ENCODE assay signal across 19 cellular contexts in genomic region chr2:8154270-8154669, GRCh38.
DNase-seq lines count a peak whose midpoint lies in the region; ATAC-seq and TF ChIP-seq lines count a peak whose summit lies in the region.
"Had no signal": no experiment of that assay in that cellular context is flagged by ENCODE, and none has a peak within 500 bp of the region (broad histone marks: within the 10 kb centered on the region; RNA-seq: fewer than 3 reads in every experiment).

No MANE protein-coding gene starts in this region.

- peaks cover 34% of the 10 kb centered on the region for H3K4me1 Mint-ChIP-seq in activated T-cell treated with anti-CD3 and anti-CD28 coated beads, Interleukin-2, amount 50 U/mL, for 72 hours (ENCODE audit: low read depth)
- peaks cover 41% of the 10 kb centered on the region for H3K4me1 Mint-ChIP-seq in HFFc6 (ENCODE audit: low read depth)
- H3K4me1 Mint-ChIP-seq in activated CD4-positive, alpha-beta memory T cell treated with anti-CD3 and anti-CD28 coated beads, Interleukin-2, amount 10 ng/mL, durations not matched to agents 7 days and 5 days = peaks cover 32% of the 10 kb centered on the region

- H3K27me3 Mint-ChIP-seq in activated T-cell treated with anti-CD3 and anti-CD28 coated beads, Interleukin-2, amount 50 U/mL, for 72 hours (ENCODE audit: low read depth) = no peaks in the 10 kb centered on the region
- H3K27me3 Mint-ChIP-seq in HFFc6 (ENCODE audit: insufficient read depth) = no peaks in the 10 kb centered on the region
- no peaks in the 10 kb centered on the region for H3K27me3 Mint-ChIP-seq in activated CD4-positive, alpha-beta memory T cell treated with anti-CD3 and anti-CD28 coated beads, Interleukin-2, amount 10 ng/mL, durations not matched to agents 7 days and 5 days
- H3K27me3 Mint-ChIP-seq: CD4-positive, alpha-beta T cell had no signal

- H3K4me3 Mint-ChIP-seq in activated T-cell treated with anti-CD3 and anti-CD28 coated beads, Interleukin-2, amount 50 U/mL, for 72 hours = peak overlapping the region; percentile 23 to 33
- no peak overlapping the region for H3K4me3 Mint-ChIP-seq in HFFc6
- no peak overlapping the region for H3K4me3 Mint-ChIP-seq in activated CD4-positive, alpha-beta memory T cell treated with anti-CD3 and anti-CD28 coated beads, Interleukin-2, amount 10 ng/mL, durations not matched to agents 7 days and 5 days
- H3K4me3 Mint-ChIP-seq: CD4-positive, alpha-beta T cell; memory B cell; naive B cell; T-helper 2 cell treated with Interferon-gamma antibody and Interleukin-4, amounts not matched to agents 5 μg/mL and 100 μg/mL, for 36 hours had no signal

- DNase-seq in activated T-cell treated with anti-CD3 and anti-CD28 coated beads, Interleukin-2, amount 50 U/mL, for 72 hours = peak; percentile 11 to 21
- no peak for DNase-seq in activated T-cell treated with anti-CD3 and anti-CD28 coated beads, Interleukin-2, amount 50 U/mL, for 1 hour
- DNase-seq in HFFc6 = no peak
- no peak for DNase-seq in activated CD4-positive, alpha-beta memory T cell treated with anti-CD3 and anti-CD28 coated beads, Interleukin-2, amount 10 ng/mL, durations not matched to agents 7 days and 5 days
- peak; percentile 12 for DNase-seq in iris pigment epithelial cell (ENCODE audit: low read depth)
- DNase-seq in NCI-H1930 (lab: John Stamatoyannopoulos, UW) = no peak
- DNase-seq in AML-193 (lab: John Stamatoyannopoulos, UW) = no peak
- DNase-seq: CD4-positive, alpha-beta T cell; dorsolateral prefrontal cortex; foreskin keratinocyte; GF-D8; hypothalamus; Kasumi-1; naive B cell; NCI-H1417 treated with DMSO at 0.1 percent for 48 hours had no signal

- POLR2A ChIA-PET in activated CD4-positive, alpha-beta memory T cell treated with anti-CD3 and anti-CD28 coated beads, Interleukin-2, amount 10 ng/mL, durations not matched to agents 7 days and 5 days (lab: Charles Lee) = interaction anchor here (1.1 kb wide), 1 partner anchor 528 kb away, joined by 3 read pairs; the partner anchor contains the start of gene ID2

- peak overlapping the region; percentile 86 for H3K27ac Mint-ChIP-seq in activated T-cell treated with anti-CD3 and anti-CD28 coated beads, Interleukin-2, amount 50 U/mL, for 72 hours
- peak overlapping the region; percentile 67 for H3K27ac Mint-ChIP-seq in HFFc6
- H3K27ac Mint-ChIP-seq in activated CD4-positive, alpha-beta memory T cell treated with anti-CD3 and anti-CD28 coated beads, Interleukin-2, amount 10 ng/mL, durations not matched to agents 7 days and 5 days = peak overlapping the region; percentile 24
- H3K27ac Mint-ChIP-seq: CD4-positive, alpha-beta T cell; memory B cell; naive B cell had no signal

- ATAC-seq in activated T-cell treated with anti-CD3 and anti-CD28 coated beads, Interleukin-2, amount 50 U/mL, for 72 hours (replicated peaks in 1 of 2) = peak; percentile 6 to 34
- ATAC-seq in HG02623 (IDR thresholded peaks at IDR 0.05; ENCODE audit: unreplicated experiment) = no peak
- ATAC-seq: GM12878 had no signal

- H3K9me3 Mint-ChIP-seq in activated T-cell treated with anti-CD3 and anti-CD28 coated beads, Interleukin-2, amount 50 U/mL, for 72 hours = peaks cover 23 to 24% of the 10 kb centered on the region in 2 donors
- H3K9me3 Mint-ChIP-seq in HFFc6 = no peaks in the 10 kb centered on the region
- H3K9me3 Mint-ChIP-seq in activated CD4-positive, alpha-beta memory T cell treated with anti-CD3 and anti-CD28 coated beads, Interleukin-2, amount 10 ng/mL, durations not matched to agents 7 days and 5 days = peaks cover 13% of the 10 kb centered on the region
- H3K9me3 Mint-ChIP-seq: CD4-positive, alpha-beta T cell had no signal

- TF ChIP-seq CTCF in HFFc6 (IDR thresholded peaks at IDR 0.05) = no peak

- H3K36me3 Mint-ChIP-seq in activated T-cell treated with anti-CD3 and anti-CD28 coated beads, Interleukin-2, amount 50 U/mL, for 72 hours (ENCODE audit: insufficient read depth in 2 of 2) = peaks cover 32 to 41% of the 10 kb centered on the region in 2 donors
- peaks cover 10% of the 10 kb centered on the region for H3K36me3 Mint-ChIP-seq in HFFc6 (ENCODE audit: low read depth)
- H3K36me3 Mint-ChIP-seq in activated CD4-positive, alpha-beta memory T cell treated with anti-CD3 and anti-CD28 coated beads, Interleukin-2, amount 10 ng/mL, durations not matched to agents 7 days and 5 days (ENCODE audit: low read depth) = peaks cover 2% of the 10 kb centered on the region
- H3K36me3 Mint-ChIP-seq: memory B cell, naive B cell had no signal

- CTCF ChIA-PET in activated CD4-positive, alpha-beta memory T cell treated with anti-CD3 and anti-CD28 coated beads, Interleukin-2, amount 10 ng/mL, durations not matched to agents 7 days and 5 days (lab: Charles Lee) = no interaction called here

Comparison
In these comparisons a context has a peak if more than half of its experiments do, and no peak if none do; other contexts are left out.
1. DNase-seq: peak in activated T-cell treated with anti-CD3 and anti-CD28 coated beads, Interleukin-2, amount 50 U/mL, for 72 hours (2 of 2) and iris pigment epithelial cell (single experiment); none in activated T-cell treated with anti-CD3 and anti-CD28 coated beads, Interleukin-2, amount 50 U/mL, for 1 hour (single experiment), HFFc6 (single experiment), activated CD4-positive, alpha-beta memory T cell treated with anti-CD3 and anti-CD28 coated beads, Interleukin-2, amount 10 ng/mL, durations not matched to agents 7 days and 5 days (single experiment), NCI-H1930 (0 of 2) and AML-193 (0 of 2).
2. H3K27ac Mint-ChIP-seq: peak in every context shown above with its lines; median percentile 86 in activated T-cell treated with anti-CD3 and anti-CD28 coated beads, Interleukin-2, amount 50 U/mL, for 72 hours; 67 in HFFc6; 24 in activated CD4-positive, alpha-beta memory T cell treated with anti-CD3 and anti-CD28 coated beads, Interleukin-2, amount 10 ng/mL, durations not matched to agents 7 days and 5 days.
3. H3K4me3 Mint-ChIP-seq: peak in activated T-cell treated with anti-CD3 and anti-CD28 coated beads, Interleukin-2, amount 50 U/mL, for 72 hours (2 of 2); none in HFFc6 (single experiment) and activated CD4-positive, alpha-beta memory T cell treated with anti-CD3 and anti-CD28 coated beads, Interleukin-2, amount 10 ng/mL, durations not matched to agents 7 days and 5 days (single experiment).